ENCODE assay signal across 33 cellular contexts in the genomic region with DNA sequence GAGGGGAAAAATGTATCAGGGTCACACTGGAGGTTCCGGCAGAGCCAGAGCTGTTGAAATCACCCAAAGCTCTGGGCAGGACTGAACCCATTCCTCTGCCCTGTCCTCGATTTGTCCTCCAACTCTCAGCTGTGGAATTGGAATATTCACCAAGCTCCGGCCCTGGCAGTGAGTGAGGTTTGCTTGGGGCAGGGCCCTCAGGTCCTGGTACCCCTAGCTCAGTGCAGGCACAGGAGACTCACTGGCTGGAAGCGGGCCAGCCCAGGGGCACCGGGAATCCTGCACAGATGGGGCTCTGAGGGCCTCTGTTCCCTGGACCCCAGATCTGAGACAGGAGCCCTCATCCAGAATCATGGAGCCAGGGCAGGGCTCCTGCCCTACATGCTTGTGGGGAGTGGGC.
"Had no signal": no experiment of that assay in that cellular context is flagged by ENCODE, and none has a peak within 500 bp of the region (broad histone marks: within the 10 kb centered on the region; RNA-seq: fewer than 3 reads in every experiment).

No MANE protein-coding gene starts in this region.

- DNase-seq: activated B cell treated with CpG ODN at 0.5 μM for 24 hours; activated CD4-positive, alpha-beta memory T cell treated with anti-CD3 and anti-CD28 coated beads, Interleukin-2, amount 10 ng/mL, durations not matched to agents 7 days and 5 days; activated CD4-positive, alpha-beta T cell treated with anti-CD3 and anti-CD28 coated beads for 4 hours; activated CD4-positive, alpha-beta T cell treated with anti-CD3 and anti-CD28 coated beads, Interleukin-2, amount 10 ng/mL, durations not matched to agents 7 days and 5 days; activated CD4-positive, alpha-beta T cell treated with anti-CD3 and anti-CD28 coated beads, Interleukin-2, amount 50 U/mL, for 48 hours; activated CD4-positive, CD25-positive, alpha-beta regulatory T cell treated with anti-CD3 and anti-CD28 coated beads, Interleukin-2, amount 50 U/mL, for 72 hours; activated CD8-positive, alpha-beta memory T cell treated with anti-CD3 and anti-CD28 coated beads, Interleukin-2, amount 50 U/mL, for 4 hours; activated CD8-positive, alpha-beta T cell treated with anti-CD3 and anti-CD28 coated beads, Interleukin-2, amount 10 ng/mL, durations not matched to agents 7 days and 5 days; activated effector memory CD4-positive, alpha-beta T cell treated with Interleukin-2 at 50 U/mL for 16 hours; activated gamma-delta T cell; activated naive CD4-positive, alpha-beta T cell treated with anti-CD3 and anti-CD28 coated beads, Interleukin-2, amount 10 ng/mL, durations not matched to agents 7 days and 5 days; activated naive CD4-positive, alpha-beta T cell treated with Interleukin-2 at 50 U/mL for 16 hours; activated naive CD8-positive, alpha-beta T cell treated with anti-CD3 and anti-CD28 coated beads, Interleukin-2, amount 10 ng/mL, durations not matched to agents 7 days and 5 days; activated naive CD8-positive, alpha-beta T cell treated with anti-CD3 and anti-CD28 coated beads, Interleukin-2, amount 50 U/mL, for 24 hours; activated T-cell treated with anti-CD3 and anti-CD28 coated beads for 4 hours; activated T-cell treated with anti-CD3 and anti-CD28 coated beads, Interleukin-2, amount 50 U/mL, for 1 hour; activated T-cell treated with anti-CD3 and anti-CD28 coated beads, Interleukin-2, amount 50 U/mL, for 48 hours; amygdala; anterior cingulate cortex; caudate nucleus; cerebellar nuclear complex; T-helper 1 cell; T-helper 2 cell; T-helper 9 cell had no signal

- H3K36me3 Mint-ChIP-seq: activated naive CD4-positive, alpha-beta T cell treated with anti-CD3 and anti-CD28 coated beads, Interleukin-2, amount 10 ng/mL, durations not matched to agents 7 days and 5 days; activated naive CD4-positive, alpha-beta T cell treated with anti-CD3 and anti-CD28 coated beads, Interleukin-2, amount 50 U/mL, for 24 hours; activated naive CD8-positive, alpha-beta T cell; activated naive CD8-positive, alpha-beta T cell treated with anti-CD3 and anti-CD28 coated beads, Interleukin-2, amount 10 ng/mL, durations not matched to agents 7 days and 5 days; brain had no signal

- H3K4me1 Mint-ChIP-seq: activated B cell treated with CpG ODN at 0.5 μM for 24 hours; activated CD4-positive, alpha-beta memory T cell treated with anti-CD3 and anti-CD28 coated beads, Interleukin-2, amount 10 ng/mL, durations not matched to agents 7 days and 5 days; activated CD4-positive, alpha-beta T cell treated with anti-CD3 and anti-CD28 coated beads, Interleukin-2, amount 10 ng/mL, durations not matched to agents 7 days and 5 days; activated naive CD4-positive, alpha-beta T cell treated with anti-CD3 and anti-CD28 coated beads, Interleukin-2, amount 10 ng/mL, durations not matched to agents 7 days and 5 days; activated naive CD4-positive, alpha-beta T cell treated with anti-CD3 and anti-CD28 coated beads, Interleukin-2, amount 50 U/mL, for 24 hours; activated naive CD8-positive, alpha-beta T cell treated with anti-CD3 and anti-CD28 coated beads, Interleukin-2, amount 10 ng/mL, durations not matched to agents 7 days and 5 days; activated naive CD8-positive, alpha-beta T cell treated with anti-CD3 and anti-CD28 coated beads, Interleukin-2, amount 50 U/mL, for 24 hours; brain; central memory CD8-positive, alpha-beta T cell had no signal

- H3K4me3 Mint-ChIP-seq: activated B cell treated with CpG ODN at 0.5 μM for 24 hours; activated CD4-positive, alpha-beta memory T cell treated with anti-CD3 and anti-CD28 coated beads, Interleukin-2, amount 10 ng/mL, durations not matched to agents 7 days and 5 days; activated CD4-positive, alpha-beta T cell treated with anti-CD3 and anti-CD28 coated beads, Interleukin-2, amount 10 ng/mL, durations not matched to agents 7 days and 5 days; activated CD8-positive, alpha-beta T cell treated with anti-CD3 and anti-CD28 coated beads, Interleukin-2, amount 10 ng/mL, durations not matched to agents 7 days and 5 days; activated naive CD4-positive, alpha-beta T cell treated with anti-CD3 and anti-CD28 coated beads, Interleukin-2, amount 10 ng/mL, durations not matched to agents 7 days and 5 days; activated naive CD4-positive, alpha-beta T cell treated with anti-CD3 and anti-CD28 coated beads, Interleukin-2, amount 50 U/mL, for 24 hours; activated naive CD8-positive, alpha-beta T cell; activated naive CD8-positive, alpha-beta T cell treated with anti-CD3 and anti-CD28 coated beads, Interleukin-2, amount 10 ng/mL, durations not matched to agents 7 days and 5 days; activated naive CD8-positive, alpha-beta T cell treated with anti-CD3 and anti-CD28 coated beads, Interleukin-2, amount 50 U/mL, for 24 hours; brain; central memory CD8-positive, alpha-beta T cell; T-helper 1 cell treated with Interleukin-12 subunit alpha and Interleukin-12 subunit beta and Interleukin-4 antibody, amounts not matched to agents 30 μg/mL and 1 μg/mL, for 36 hours; T-helper 2 cell treated with Interferon-gamma antibody and Interleukin-4, amounts not matched to agents 5 μg/mL and 100 μg/mL, for 36 hours had no signal

- H3K27ac Mint-ChIP-seq: activated B cell treated with CpG ODN at 0.5 μM for 24 hours; activated CD4-positive, alpha-beta memory T cell treated with anti-CD3 and anti-CD28 coated beads, Interleukin-2, amount 10 ng/mL, durations not matched to agents 7 days and 5 days; activated CD4-positive, alpha-beta T cell treated with anti-CD3 and anti-CD28 coated beads, Interleukin-2, amount 10 ng/mL, durations not matched to agents 7 days and 5 days; activated CD8-positive, alpha-beta T cell treated with anti-CD3 and anti-CD28 coated beads, Interleukin-2, amount 10 ng/mL, durations not matched to agents 7 days and 5 days; activated naive CD4-positive, alpha-beta T cell treated with anti-CD3 and anti-CD28 coated beads, Interleukin-2, amount 10 ng/mL, durations not matched to agents 7 days and 5 days; activated naive CD4-positive, alpha-beta T cell treated with anti-CD3 and anti-CD28 coated beads, Interleukin-2, amount 50 U/mL, for 24 hours; activated naive CD8-positive, alpha-beta T cell; activated naive CD8-positive, alpha-beta T cell treated with anti-CD3 and anti-CD28 coated beads, Interleukin-2, amount 10 ng/mL, durations not matched to agents 7 days and 5 days; activated naive CD8-positive, alpha-beta T cell treated with anti-CD3 and anti-CD28 coated beads, Interleukin-2, amount 50 U/mL, for 24 hours; activated T-helper 2 cell treated with anti-CD3 and anti-CD28 coated beads, Interferon-gamma antibody, Interleukin-2, Interleukin-4, amounts not matched to agents 10 μg/mL and 5 μg/mL and 100 μg/mL, durations not matched to agents 14 hours and 24 hours and 36 hours; brain; T-helper 1 cell treated with Interleukin-12 subunit alpha and Interleukin-12 subunit beta and Interleukin-4 antibody, amounts not matched to agents 30 μg/mL and 1 μg/mL, for 36 hours; T-helper 2 cell treated with Interferon-gamma antibody and Interleukin-4, amounts not matched to agents 5 μg/mL and 100 μg/mL, for 36 hours had no signal

- FAIRE-seq: bronchial epithelial cell, TTC549 had no signal

- H3K27me3 Mint-ChIP-seq: activated B cell treated with CpG ODN at 0.5 μM for 24 hours; activated CD4-positive, alpha-beta memory T cell treated with anti-CD3 and anti-CD28 coated beads, Interleukin-2, amount 10 ng/mL, durations not matched to agents 7 days and 5 days; activated CD4-positive, alpha-beta T cell treated with anti-CD3 and anti-CD28 coated beads, Interleukin-2, amount 10 ng/mL, durations not matched to agents 7 days and 5 days; activated naive CD4-positive, alpha-beta T cell treated with anti-CD3 and anti-CD28 coated beads, Interleukin-2, amount 10 ng/mL, durations not matched to agents 7 days and 5 days; activated naive CD4-positive, alpha-beta T cell treated with anti-CD3 and anti-CD28 coated beads, Interleukin-2, amount 50 U/mL, for 24 hours; activated naive CD8-positive, alpha-beta T cell; activated naive CD8-positive, alpha-beta T cell treated with anti-CD3 and anti-CD28 coated beads, Interleukin-2, amount 10 ng/mL, durations not matched to agents 7 days and 5 days; activated naive CD8-positive, alpha-beta T cell treated with anti-CD3 and anti-CD28 coated beads, Interleukin-2, amount 50 U/mL, for 24 hours; central memory CD8-positive, alpha-beta T cell had no signal
